16 cellular contexts compared by ENCODE assay signal in genomic region chr12:104751024-104751570, GRCh38.
DNase-seq lines count a peak whose midpoint lies in the region; ATAC-seq and TF ChIP-seq lines count a peak whose summit lies in the region.
"Had no signal": no experiment of that assay in that cellular context is flagged by ENCODE, and none has a peak within 500 bp of the region (broad histone marks: within the 10 kb centered on the region; RNA-seq: fewer than 3 reads in every experiment).

No MANE protein-coding gene starts in this region.

- H3K9me3 ChIP-seq in testis = no peaks in the 10 kb centered on the region
- H3K9me3 ChIP-seq: SJCRH30 had no signal

- H3K27ac ChIP-seq in testis = no peak overlapping the region
- H3K27ac ChIP-seq: parathyroid adenoma, SJCRH30 had no signal

- intact Hi-C loops in testis (cut with DNase I; ENCODE audit: low total_unique reads) = no loop called here

- no peak overlapping the region for H3K4me3 ChIP-seq in testis
- H3K4me3 ChIP-seq: SJCRH30 had no signal

- DNase-seq in T-helper 1 cell (no peak), NCI-H2227 (lab: John Stamatoyannopoulos, UW; ENCODE audit: unreplicated experiment) (peak; percentile 68), OCI-M2 (lab: John Stamatoyannopoulos, UW; ENCODE audit: unreplicated experiment) (no peak), testis (no peak), hepatic stellate cell (ENCODE audit: low spot score) (no peak)
- DNase-seq: activated CD4-positive, alpha-beta T cell treated with anti-CD3 and anti-CD28 coated beads, Interleukin-2, amount 50 U/mL, for 4 hours; NCI-H2029 treated with DMSO at 0.1 percent for 48 hours; SJCRH30; stimulated activated CD4-positive, alpha-beta T cell treated with anti-CD3 and anti-CD28 coated beads, Interleukin-1b, Interleukin-23, amount 100 ng/mL, for 48 hours; stimulated activated naive CD8-positive, alpha-beta T cell treated with anti-CD3 and anti-CD28 coated beads, Interleukin-15, amount 100 ng/mL, for 72 hours had no signal

- no peaks in the 10 kb centered on the region for H3K4me1 ChIP-seq in testis

- no peak overlapping the region for H3K4me3 Mint-ChIP-seq in T-helper 1 cell treated with Interleukin-12 subunit alpha and Interleukin-12 subunit beta and Interleukin-4 antibody, amounts not matched to agents 30 μg/mL and 1 μg/mL, for 36 hours
- H3K4me3 Mint-ChIP-seq in stimulated activated memory B cell treated with anti-CD40 and anti-IgM and Interleukin-4, amounts not matched to agents 10 μg/mL and 1 μg/mL and 100 μg/mL, for 72 hours = peak overlapping the region; percentile 7
- H3K4me3 Mint-ChIP-seq: stimulated activated naive CD8-positive, alpha-beta T cell treated with anti-CD3 and anti-CD28 coated beads, Interleukin-15, amount 100 ng/mL, for 72 hours had no signal

- H3K9me3 Mint-ChIP-seq in T-helper 1 cell treated with Interleukin-12 subunit alpha and Interleukin-12 subunit beta and Interleukin-4 antibody, amounts not matched to agents 30 μg/mL and 1 μg/mL, for 36 hours = no peaks in the 10 kb centered on the region
- no peaks in the 10 kb centered on the region for H3K9me3 Mint-ChIP-seq in stimulated activated memory B cell treated with anti-CD40 and anti-IgM and Interleukin-4, amounts not matched to agents 10 μg/mL and 1 μg/mL and 100 μg/mL, for 72 hours

- TF ChIP-seq CTCF in testis (IDR thresholded peaks at IDR 0.05) = no peak

- TF ChIP-seq POLR2A in testis (IDR thresholded peaks at IDR 0.05) = no peak

- no peaks in the 10 kb centered on the region for H3K27me3 Mint-ChIP-seq in T-helper 1 cell treated with Interleukin-12 subunit alpha and Interleukin-12 subunit beta and Interleukin-4 antibody, amounts not matched to agents 30 μg/mL and 1 μg/mL, for 36 hours (ENCODE audit: low read depth)
- H3K27me3 Mint-ChIP-seq in stimulated activated memory B cell treated with anti-CD40 and anti-IgM and Interleukin-4, amounts not matched to agents 10 μg/mL and 1 μg/mL and 100 μg/mL, for 72 hours = no peaks in the 10 kb centered on the region
- H3K27me3 Mint-ChIP-seq: stimulated activated naive CD8-positive, alpha-beta T cell treated with anti-CD3 and anti-CD28 coated beads, Interleukin-15, amount 100 ng/mL, for 72 hours had no signal

- H3K4me1 Mint-ChIP-seq in T-helper 1 cell treated with Interleukin-12 subunit alpha and Interleukin-12 subunit beta and Interleukin-4 antibody, amounts not matched to agents 30 μg/mL and 1 μg/mL, for 36 hours (ENCODE audit: low read depth) = peaks cover 60% of the 10 kb centered on the region
- peaks cover 81% of the 10 kb centered on the region for H3K4me1 Mint-ChIP-seq in stimulated activated memory B cell treated with anti-CD40 and anti-IgM and Interleukin-4, amounts not matched to agents 10 μg/mL and 1 μg/mL and 100 μg/mL, for 72 hours

- WGBS in testis, 2 donors = 84 to 91% methylated on average over 2 of the region's 2 CpGs

- peak overlapping the region; percentile 31 for H3K27ac Mint-ChIP-seq in T-helper 1 cell treated with Interleukin-12 subunit alpha and Interleukin-12 subunit beta and Interleukin-4 antibody, amounts not matched to agents 30 μg/mL and 1 μg/mL, for 36 hours
- peak overlapping the region; percentile 68 for H3K27ac Mint-ChIP-seq in stimulated activated memory B cell treated with anti-CD40 and anti-IgM and Interleukin-4, amounts not matched to agents 10 μg/mL and 1 μg/mL and 100 μg/mL, for 72 hours
- H3K27ac Mint-ChIP-seq: stimulated activated naive CD8-positive, alpha-beta T cell treated with anti-CD3 and anti-CD28 coated beads, Interleukin-15, amount 100 ng/mL, for 72 hours had no signal

- no peaks in the 10 kb centered on the region for H3K36me3 ChIP-seq in testis (ENCODE audit: low read depth, missing control alignments)
- H3K36me3 ChIP-seq: SJCRH30 had no signal

- ATAC-seq in HG02798 (IDR thresholded peaks at IDR 0.05; ENCODE audit: poor library complexity, unreplicated experiment) = peak; percentile 6
- peak; percentile 63 for ATAC-seq in stimulated activated memory B cell treated with anti-CD40 and anti-IgM and Interleukin-4, amounts not matched to agents 10 μg/mL and 1 μg/mL and 100 μg/mL, for 72 hours
- ATAC-seq: HepG2; left lobe of liver; stimulated activated naive CD8-positive, alpha-beta T cell treated with anti-CD3 and anti-CD28 coated beads, Interleukin-15, amount 100 ng/mL, for 72 hours had no signal

- peaks cover 21% of the 10 kb centered on the region for H3K36me3 Mint-ChIP-seq in T-helper 1 cell treated with Interleukin-12 subunit alpha and Interleukin-12 subunit beta and Interleukin-4 antibody, amounts not matched to agents 30 μg/mL and 1 μg/mL, for 36 hours (ENCODE audit: low read depth)
- peaks cover 24% of the 10 kb centered on the region for H3K36me3 Mint-ChIP-seq in stimulated activated memory B cell treated with anti-CD40 and anti-IgM and Interleukin-4, amounts not matched to agents 10 μg/mL and 1 μg/mL and 100 μg/mL, for 72 hours

- no peaks in the 10 kb centered on the region for H3K27me3 ChIP-seq in testis
- H3K27me3 ChIP-seq: SJCRH30 had no signal
